ENCODE assay signal across 18 cellular contexts in genomic region chr10:83881647-83882046, GRCh38.
DNase-seq lines count a peak whose midpoint lies in the region; ATAC-seq and TF ChIP-seq lines count a peak whose summit lies in the region.
"Had no signal": no experiment of that assay in that cellular context is flagged by ENCODE, and none has a peak within 500 bp of the region (broad histone marks: within the 10 kb centered on the region; RNA-seq: fewer than 3 reads in every experiment).

No MANE protein-coding gene starts in this region.

- H3K4me3 ChIP-seq in adrenal gland: no peak overlapping the region
- no peak overlapping the region for H3K4me3 ChIP-seq in right cardiac atrium (ENCODE audit: low read length)
- no peak overlapping the region for H3K4me3 ChIP-seq in thyroid gland (replicated peaks in 1 of 3)
- H3K4me3 ChIP-seq: colonic mucosa, Peyer's patch, right lobe of liver had no signal

- 12 to 40% (median 17%) methylated on average over 1 of the region's 1 CpG for WGBS in adrenal gland, 4 donors
- WGBS in right cardiac atrium: 22% methylated on average over 1 of the region's 1 CpG
- 0 to 8% methylated on average over 1 of the region's 1 CpG for WGBS in thyroid gland, 2 donors

- no peaks in the 10 kb centered on the region for H3K36me3 ChIP-seq in adrenal gland (replicated peaks in 1 of 2)
- H3K36me3 ChIP-seq in thyroid gland: no peaks in the 10 kb centered on the region
- H3K36me3 ChIP-seq: colonic mucosa, Peyer's patch, right lobe of liver had no signal

- TF ChIP-seq CTCF in adrenal gland (IDR thresholded peaks at IDR 0.05): no peak
- no peak for TF ChIP-seq CTCF in thyroid gland (IDR thresholded peaks at IDR 0.05)

- DNase-seq in Right ventricle myocardium superior (no peak), cardiac septum (ENCODE audit: low spot score) (no peak), adrenal gland (peak in 4 of 7 donors; percentile 10 to 19 (median 16)), right cardiac atrium (peak in 1 of 3 donors; percentile 57), thyroid gland (peak; percentile 26 to 41), SIG-M5 (lab: John Stamatoyannopoulos, UW) (no peak), AG20443 (ENCODE audit: low spot score) (no peak)
- DNase-seq: amniotic stem cell; CD4-positive, alpha-beta T cell; colonic mucosa; foreskin melanocyte; KBM-7; mesenchymal stem cell; NCI-H1436; NCI-H774; Peyer's patch; right lobe of liver had no signal

- no peaks in the 10 kb centered on the region for H3K27me3 ChIP-seq in adrenal gland
- H3K27me3 ChIP-seq in right cardiac atrium (ENCODE audit: control insufficient read depth, insufficient read depth): no peaks in the 10 kb centered on the region
- no peaks in the 10 kb centered on the region for H3K27me3 ChIP-seq in thyroid gland
- H3K27me3 ChIP-seq: colonic mucosa, Peyer's patch, right lobe of liver had no signal

- no peaks in the 10 kb centered on the region for H3K9me3 ChIP-seq in adrenal gland (replicated peaks in 1 of 3)
- H3K9me3 ChIP-seq in right cardiac atrium (ENCODE audit: control insufficient read depth, low read length): no peaks in the 10 kb centered on the region
- no peaks in the 10 kb centered on the region for H3K9me3 ChIP-seq in thyroid gland
- H3K9me3 ChIP-seq: colonic mucosa, Peyer's patch, right lobe of liver had no signal

- H3K4me1 ChIP-seq in adrenal gland (replicated peaks in 1 of 2) (peaks cover 0 to 12% of the 10 kb centered on the region in 2 donors), right cardiac atrium (ENCODE audit: control insufficient read depth, insufficient read depth, low read length) (no peaks in the 10 kb centered on the region), thyroid gland (peaks cover 9 to 10% of the 10 kb centered on the region in 2 donors)
- H3K4me1 ChIP-seq: colonic mucosa, Peyer's patch, right lobe of liver had no signal

- ATAC-seq in Right ventricle myocardium superior (ENCODE audit: poor library complexity) (peak; percentile 78), right cardiac atrium (peak; percentile 69 to 85), GM19395 (IDR thresholded peaks at IDR 0.05; ENCODE audit: unreplicated experiment) (no peak)
- ATAC-seq: right lobe of liver had no signal

- intact Hi-C loops in Right ventricle myocardium superior (cut with DNase I) (no loop called here), cardiac septum (cut with DNase I) (no loop called here), adrenal gland (cut with DNase I) (no loop called here), right cardiac atrium (cut with DNase I) (no loop called here), thyroid gland (cut with DNase I) (no loop called here)

- H3K27ac ChIP-seq in adrenal gland (no peak overlapping the region), right cardiac atrium (ENCODE audit: low read length) (no peak overlapping the region), thyroid gland (peak overlapping the region in 2 of 3 donors; percentile 2 to 42)
- H3K27ac ChIP-seq: colonic mucosa, Peyer's patch, right lobe of liver had no signal

- TF ChIP-seq POLR2A in adrenal gland (IDR thresholded peaks at IDR 0.05) (no peak), thyroid gland (IDR thresholded peaks at IDR 0.05) (no peak)

Comparison
In these comparisons a context has a peak if more than half of its experiments do, and no peak if none do; other contexts are left out.
1. DNase-seq: peak in adrenal gland (4 of 7) and thyroid gland (2 of 2); none in Right ventricle myocardium superior (single experiment), cardiac septum (single experiment), SIG-M5 (single experiment) and AG20443 (single experiment).
2. H3K27ac ChIP-seq: peak in thyroid gland (2 of 3); none in adrenal gland (0 of 5) and right cardiac atrium (single experiment).